32 cellular contexts compared by ENCODE assay signal in genomic region chr1:181409981-181410380, GRCh38.
"Had no signal": no experiment of that assay in that cellular context is flagged by ENCODE, and none has a peak within 500 bp of the region (broad histone marks: within the 10 kb centered on the region; RNA-seq: fewer than 3 reads in every experiment).

No MANE protein-coding gene starts in this region.

- H3K9me3 ChIP-seq: neutrophil, ovary, psoas muscle, right lobe of liver, sigmoid colon, spleen, suprapubic skin, thoracic aorta, thyroid gland, upper lobe of right lung, uterus had no signal

- H2AFZ ChIP-seq: parathyroid adenoma had no signal

- H3K4me2 ChIP-seq: smooth muscle cell had no signal

- H3K4me3 ChIP-seq: ovary, psoas muscle, right lobe of liver, sigmoid colon, skin epidermis, smooth muscle cell, spleen, suprapubic skin, thoracic aorta, thyroid gland, tibial nerve, upper lobe of right lung, uterus had no signal

- H3K79me2 ChIP-seq: parathyroid adenoma had no signal

- H3K36me3 ChIP-seq: neutrophil, ovary, right lobe of liver, sigmoid colon, spleen, suprapubic skin, thoracic aorta, thyroid gland, tibial nerve, upper lobe of right lung, uterus had no signal

- ATAC-seq: naive thymus-derived CD8-positive, alpha-beta T cell; natural killer cell treated with Interleukin-12 subunit alpha and Interleukin-12 subunit beta and Interleukin-15 and Interleukin-18, amount 100 ng/mL, for 72 hours; psoas muscle; right cardiac atrium; right lobe of liver; stimulated activated memory B cell treated with anti-CD40 and anti-IgM and Interleukin-4, amounts not matched to agents 10 μg/mL and 1 μg/mL and 100 μg/mL, for 72 hours; stimulated activated naive CD8-positive, alpha-beta T cell treated with anti-CD3 and anti-CD28 coated beads, Interleukin-15, amount 100 ng/mL, for 72 hours; stimulated activated naive CD8-positive, alpha-beta T cell treated with anti-CD3 and anti-CD28 coated beads, Interleukin-15, Interleukin-2, amounts not matched to agents 100 U/mL and 50 U/mL, for 24 hours; upper lobe of right lung had no signal

- DNase-seq: naive B cell; naive thymus-derived CD8-positive, alpha-beta T cell; nephron progenitor cell; nucleus accumbens; ovary; posterior cingulate gyrus; psoas muscle; right cardiac atrium; right lobe of liver; sigmoid colon; spleen; stimulated activated CD4-positive, alpha-beta T cell treated with anti-CD3 and anti-CD28 coated beads, Interleukin-12 subunit alpha, Interleukin-12 subunit beta, amount 100 ng/mL, for 4 hours; stimulated activated CD4-positive, alpha-beta T cell treated with anti-CD3 and anti-CD28 coated beads, Interleukin-1b, Interleukin-23, amount 100 ng/mL, for 48 hours; stimulated activated CD4-positive, alpha-beta T cell treated with anti-CD3 and anti-CD28 coated beads, Interleukin-4, amount 100 ng/mL, for 1 hour; stimulated activated CD4-positive, alpha-beta T cell treated with anti-CD3 and anti-CD28 coated beads, Interleukin-4, amount 100 ng/mL, for 4 hours; stimulated activated CD8-positive, alpha-beta memory T cell treated with anti-CD3 and anti-CD28 coated beads, Interleukin-4, amount 100 ng/mL, for 48 hours; stimulated activated naive CD4-positive, alpha-beta T cell; stimulated activated naive CD8-positive, alpha-beta T cell treated with anti-CD3 and anti-CD28 coated beads, Interleukin-15, amount 100 ng/mL, for 72 hours; stimulated activated naive CD8-positive, alpha-beta T cell treated with anti-CD3 and anti-CD28 coated beads, Interleukin-15, Interleukin-2, amounts not matched to agents 100 U/mL and 50 U/mL, for 24 hours; substantia nigra; thyroid gland; upper lobe of right lung; uterus had no signal

- H3K9ac ChIP-seq: parathyroid adenoma had no signal

- H3K27ac ChIP-seq: neutrophil, ovary, parathyroid adenoma, psoas muscle, right lobe of liver, sigmoid colon, skin epidermis, spleen, suprapubic skin, thoracic aorta, thyroid gland, tibial nerve, upper lobe of right lung, uterus had no signal

- H3K27me3 ChIP-seq: ovary, right lobe of liver, sigmoid colon, thyroid gland, tibial nerve, uterus had no signal

- H3K4me1 ChIP-seq: parathyroid adenoma, psoas muscle, right lobe of liver, sigmoid colon, spleen, suprapubic skin, tibial nerve, upper lobe of right lung, uterus had no signal
